ENCODE assay signal across 8 cellular contexts in the genomic region with DNA sequence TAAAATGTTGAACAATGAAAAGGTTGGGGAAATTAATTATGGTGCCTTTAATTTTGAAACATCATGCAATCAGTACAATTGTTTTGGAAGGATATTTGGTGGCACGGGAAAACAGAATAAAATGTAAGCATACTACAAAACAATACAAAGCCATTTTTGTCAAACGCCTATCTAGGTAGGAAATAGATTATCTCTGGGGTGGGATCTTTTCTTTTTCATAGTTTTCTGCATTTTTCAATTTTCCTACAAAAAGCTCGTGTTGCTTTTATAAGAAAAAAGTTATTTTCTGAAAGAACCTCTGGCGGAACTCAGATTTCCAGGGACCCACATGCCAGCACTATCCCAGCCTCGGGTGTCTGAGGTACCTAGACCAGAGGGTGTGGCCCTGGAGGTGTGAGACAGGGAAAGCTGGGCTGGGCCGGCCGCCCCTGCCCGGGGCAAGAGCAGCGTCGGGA. TPM values are rescaled to one million over a fixed set of nuclear protein-coding genes. Genes with fewer than 3 reads are reported as not detected.
DNase-seq lines count a peak whose midpoint lies in the region; ATAC-seq and TF ChIP-seq lines count a peak whose summit lies in the region.

No MANE protein-coding gene starts in this region.

- intact Hi-C loops in activated CD8-positive, alpha-beta T cell treated with anti-CD3 and anti-CD28 coated beads for 36 hours (cut with micrococcal nuclease), result loop anchor here (5.0 kb wide), 1 partner anchor 76 kb away; no protein-coding TSS in a partner anchor

- WGBS in smooth muscle cell (ENCODE audit: low lambda C conversion rate), result 21% methylated on average over 10 of the region's 10 CpGs

- peak overlapping the region; percentile 90 for H3K4me2 ChIP-seq in smooth muscle cell

- H3F3A ChIP-seq in smooth muscle cell (ENCODE audit: low read depth), result peaks cover 3% of the 10 kb centered on the region

- peak overlapping the region; percentile 84 for H3K4me3 Mint-ChIP-seq in activated CD8-positive, alpha-beta T cell treated with anti-CD3 and anti-CD28 coated beads for 36 hours

- H3K4me1 Mint-ChIP-seq in activated CD8-positive, alpha-beta T cell treated with anti-CD3 and anti-CD28 coated beads for 36 hours (ENCODE audit: low read depth), result peaks cover 33% of the 10 kb centered on the region

- peaks cover 2% of the 10 kb centered on the region for H3K36me3 Mint-ChIP-seq in activated CD8-positive, alpha-beta T cell treated with anti-CD3 and anti-CD28 coated beads for 36 hours (ENCODE audit: low read depth)

- peaks cover 33% of the 10 kb centered on the region for H4K20me1 ChIP-seq in smooth muscle cell (ENCODE audit: low read depth)

- peaks cover 11% of the 10 kb centered on the region for H3K4me1 ChIP-seq in smooth muscle cell (ENCODE audit: low read depth)

- H3K36me3 ChIP-seq in smooth muscle cell (ENCODE audit: low read depth), result no peaks in the 10 kb centered on the region

- POLR2A ChIA-PET in activated CD8-positive, alpha-beta T cell treated with anti-CD3 and anti-CD28 coated beads for 36 hours (lab: Charles Lee), result interaction anchor here (1.0 to 3.1 kb wide), 10 partner anchors 9 to 193 kb away, joined by 3 to 34 read pairs (median 4); partner anchors contain the start of genes CCDC47, DDX42, LIMD2 and TACO1

- peak overlapping the region; percentile 58 for H2AFZ ChIP-seq in smooth muscle cell (ENCODE audit: low read depth)

- H3K9me3 ChIP-seq in smooth muscle cell (replicated peaks; ENCODE audit: low read depth), result no peaks in the 10 kb centered on the region

- peak overlapping the region; percentile 29 for H3K9ac ChIP-seq in smooth muscle cell (ENCODE audit: low read depth)

- peak; percentile 1 for ATAC-seq in activated CD8-positive, alpha-beta T cell treated with anti-CD3 and anti-CD28 coated beads for 36 hours
- no peak for ATAC-seq in GM18519 (IDR thresholded peaks at IDR 0.05; ENCODE audit: low FRiP score, unreplicated experiment)
- no peak for ATAC-seq in GM21423 (IDR thresholded peaks at IDR 0.05; ENCODE audit: unreplicated experiment)

- peaks cover 33% of the 10 kb centered on the region for H3K79me2 ChIP-seq in smooth muscle cell (ENCODE audit: low read depth)

- DNase-seq in HFF-Myc (ENCODE audit: extremely low read depth, low read depth), result no peak
- no peak for DNase-seq in activated CD8-positive, alpha-beta T cell treated with anti-CD3 and anti-CD28 coated beads for 36 hours
- DNase-seq in smooth muscle cell (lab: John Stamatoyannopoulos, UW; ENCODE audit: unreplicated experiment), result no peak
- no peak for DNase-seq in NCI-H1417 (lab: John Stamatoyannopoulos, UW)
- DNase-seq in SW 1271 (lab: John Stamatoyannopoulos, UW), result no peak

- H3K27ac ChIP-seq in smooth muscle cell (ENCODE audit: low read depth), result no peak overlapping the region

- no peak for TF ChIP-seq CTCF in HFF-Myc (IDR thresholded peaks at IDR 0.05; ENCODE audit: low read depth, low read length, missing control alignments)
- TF ChIP-seq CTCF in activated CD8-positive, alpha-beta T cell treated with anti-CD3 and anti-CD28 coated beads for 36 hours (IDR thresholded peaks at IDR 0.05), result no peak
- TF ChIP-seq CTCF in smooth muscle cell (IDR thresholded peaks at IDR 0.05; ENCODE audit: borderline replicate concordance, insufficient read depth, poor library complexity, severe bottlenecking), result no peak

- H3K27me3 Mint-ChIP-seq in activated CD8-positive, alpha-beta T cell treated with anti-CD3 and anti-CD28 coated beads for 36 hours, result no peaks in the 10 kb centered on the region

- peak overlapping the region; percentile 66 for H3K4me3 ChIP-seq in HFF-Myc (replicated peaks; ENCODE audit: low read depth, low read length)
- peak overlapping the region; percentile 62 for H3K4me3 ChIP-seq in iPS-11a (ENCODE audit: low read depth, low read length)
- peak overlapping the region; percentile 87 for H3K4me3 ChIP-seq in smooth muscle cell

- CTCF ChIA-PET in activated CD8-positive, alpha-beta T cell treated with anti-CD3 and anti-CD28 coated beads for 36 hours (lab: Charles Lee), result interaction anchor here (0.9 to 8.8 kb wide), 11 partner anchors 9 to 196 kb away, joined by 3 to 79 read pairs (median 3); no protein-coding TSS in a partner anchor

- H3K27me3 ChIP-seq in smooth muscle cell (ENCODE audit: low read depth), result no peaks in the 10 kb centered on the region

- peak overlapping the region; percentile 91 for H3K27ac Mint-ChIP-seq in activated CD8-positive, alpha-beta T cell treated with anti-CD3 and anti-CD28 coated beads for 36 hours

- H3K9me3 Mint-ChIP-seq in activated CD8-positive, alpha-beta T cell treated with anti-CD3 and anti-CD28 coated beads for 36 hours, result no peaks in the 10 kb centered on the region

RNA-seq across cellular contexts. Expression of gene MAP3K3, which starts 1.0 kb away (rescaled TPM):
- total RNA-seq in activated CD8-positive, alpha-beta T cell treated with anti-CD3 and anti-CD28 coated beads for 36 hours, result 10 to 100 TPM; 20.6 to 22.5 TPM
- 16.0 and 17.3 TPM in 2 replicates for total RNA-seq in smooth muscle cell
- 23.6 and 23.8 TPM in 2 replicates for polyA plus RNA-seq in smooth muscle cell

RNA-seq across cellular contexts. Expression of gene TACO1, which starts 20.6 kb away (rescaled TPM):
- 10 to 100 TPM; 27.0 to 30.4 TPM for total RNA-seq in activated CD8-positive, alpha-beta T cell treated with anti-CD3 and anti-CD28 coated beads for 36 hours
- 9.6 and 12.7 TPM in 2 replicates for total RNA-seq in smooth muscle cell
- polyA plus RNA-seq in smooth muscle cell, result 25.1 and 32.3 TPM in 2 replicates
